In the genomic region with DNA sequence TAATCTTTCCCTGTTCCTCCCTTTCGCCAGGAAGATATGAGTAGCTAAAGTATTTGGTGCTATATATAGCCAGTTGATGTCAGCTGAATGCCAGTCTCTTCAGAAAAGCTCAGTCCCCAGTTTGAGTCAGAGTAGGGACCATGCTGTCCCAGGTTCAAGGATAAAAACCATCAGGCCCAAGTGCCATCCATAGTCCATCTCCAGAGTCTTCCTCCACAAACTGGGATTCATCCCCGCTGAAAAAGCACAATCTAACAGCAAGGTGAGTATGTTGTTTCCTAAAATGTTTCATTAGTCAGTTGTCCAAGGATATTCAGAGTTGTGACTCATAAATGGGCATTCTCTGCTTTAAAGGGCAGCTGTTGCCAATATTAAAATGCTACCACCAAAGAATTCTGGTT, we compare ENCODE assay signal across 15 cellular contexts. TPM values are rescaled to one million over a fixed set of nuclear protein-coding genes. Genes with fewer than 3 reads are reported as not detected.
DNase-seq lines count a peak whose midpoint lies in the region; ATAC-seq and TF ChIP-seq lines count a peak whose summit lies in the region.
"Had no signal": no experiment of that assay in that cellular context is flagged by ENCODE, and none has a peak within 500 bp of the region (broad histone marks: within the 10 kb centered on the region; RNA-seq: fewer than 3 reads in every experiment).

A gene (plus strand): TSS at position 112 of the 401 bp plus-strand sequence. CDS start 694 bp downstream, outside the sequence.

- peaks cover 0 to 25% of the 10 kb centered on the region in 2 donors for H3K4me1 ChIP-seq in right atrium auricular region
- peaks cover 35 to 83% of the 10 kb centered on the region in 2 donors for H3K4me1 ChIP-seq in thoracic aorta (ENCODE audit: control insufficient read depth in 1 of 2, low read depth in 2 of 2)

- ATAC-seq in thoracic aorta (ENCODE audit: insufficient number of reproducible peaks, low FRiP score, low read depth), result peak; percentile 74
- ATAC-seq: sciatic nerve; stimulated activated effector memory CD8-positive, alpha-beta T cell treated with anti-CD3 and anti-CD28 coated beads, Interleukin-12 subunit alpha, Interleukin-12 subunit beta, amount 100 ng/mL, for 72 hours had no signal

- H3K36me3 ChIP-seq in right atrium auricular region (peaks cover 20% of the 10 kb centered on the region), thoracic aorta (no peaks in the 10 kb centered on the region)

- DNase-seq in NCI-H226 (peak; percentile 42), dermis blood vessel endothelial cell (peak; percentile 41), right atrium auricular region (ENCODE audit: low spot score) (no peak), thoracic aorta (ENCODE audit: low spot score) (no peak), LoVo (ENCODE audit: low spot score) (no peak), NCI-H345 treated with DMSO at 0.1 percent for 48 hours (lab: John Stamatoyannopoulos, UW; ENCODE audit: unreplicated experiment) (no peak), ureter (ENCODE audit: low spot score) (no peak)
- no peak for DNase-seq in activated CD4-positive, alpha-beta T cell treated with anti-CD3 and anti-CD28 coated beads for 1 hour
- DNase-seq: activated CD4-positive, alpha-beta T cell treated with anti-CD3 and anti-CD28 coated beads for 4 hours; activated T-cell treated with anti-CD3 and anti-CD28 coated beads for 4 hours; C1 segment of cervical spinal cord had no signal

- H3K27ac ChIP-seq in right atrium auricular region, result peak within 1 kb of the TSS; percentile 81 to 91
- H3K27ac ChIP-seq in thoracic aorta, result peak within 1 kb of the TSS; percentile 67 to 81
- H3K27ac ChIP-seq: RWPE1 had no signal

- H3K9me3 ChIP-seq in right atrium auricular region (no peaks in the 10 kb centered on the region), thoracic aorta (no peaks in the 10 kb centered on the region)

- TF ChIP-seq CTCF in right atrium auricular region (IDR thresholded peaks at IDR 0.05) (no peak), thoracic aorta (IDR thresholded peaks at IDR 0.05) (no peak)

- H3K27me3 ChIP-seq in right atrium auricular region (no peaks in the 10 kb centered on the region), thoracic aorta (replicated peaks; ENCODE audit: insufficient read depth) (no peaks in the 10 kb centered on the region)

- peak within 1 kb of the TSS; percentile 45 to 55 for H3K4me3 ChIP-seq in right atrium auricular region
- peak within 1 kb of the TSS; percentile 30 for H3K4me3 ChIP-seq in thoracic aorta

RNA-seq across cellular contexts. Expression of the gene that starts here (rescaled TPM):
- total RNA-seq in dermis blood vessel endothelial cell, result under 0.01 TPM in 1 of 2 replicates, not detected in the other
- total RNA-seq in right atrium auricular region, result 100 to 1,000 TPM; 678 to 770 TPM
- 10 to 100 TPM; 11.0 to 11.5 TPM for total RNA-seq in thoracic aorta
- 0.47 TPM for total RNA-seq in ureter
- total RNA-seq: lung microvascular endothelial cell had no signal

Comparison
In these comparisons a context has a peak if more than half of its experiments do, and no peak if none do; other contexts are left out.
1. RNA of the gene that starts here (total RNA-seq): 678 to 770 TPM in right atrium auricular region; 11.0 to 11.5 TPM in thoracic aorta, 0.47 TPM in ureter (single experiment) and under 0.01 TPM in dermis blood vessel endothelial cell; every median in the first group is over 10 times any median in the second.
2. Peak in DNase-seq in dermis blood vessel endothelial cell; RNA of the gene not detected or under 1 TPM.